ENCODE assay signal across 12 cellular contexts in the genomic region with DNA sequence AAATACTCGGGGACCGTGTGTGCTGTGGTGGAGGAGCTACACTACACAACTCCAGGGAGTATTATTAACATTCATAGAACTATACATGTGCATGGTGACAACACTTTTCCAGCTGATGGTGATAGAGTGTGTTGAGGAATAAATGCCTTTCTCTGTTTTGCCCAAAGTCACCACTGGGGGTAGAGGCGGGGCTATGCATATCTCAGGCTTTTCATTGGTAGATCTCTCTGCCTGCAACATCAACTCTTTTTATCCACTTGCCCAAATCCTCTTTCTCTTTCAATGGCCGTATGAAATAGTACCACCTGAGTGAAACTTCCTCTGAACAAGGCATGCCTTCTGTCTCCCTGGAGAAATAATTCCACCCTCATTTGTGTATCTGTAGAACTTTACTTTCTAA.
DNase-seq lines count a peak whose midpoint lies in the region; ATAC-seq, FAIRE-seq and TF ChIP-seq lines count a peak whose summit lies in the region.
"Had no signal": no experiment of that assay in that cellular context is flagged by ENCODE, and none has a peak within 500 bp of the region (broad histone marks: within the 10 kb centered on the region; RNA-seq: fewer than 3 reads in every experiment).

No MANE protein-coding gene starts in this region.

- H3K9me3 ChIP-seq in SK-N-SH, result no peaks in the 10 kb centered on the region

- no peaks in the 10 kb centered on the region for H3K36me3 ChIP-seq in SK-N-SH (replicated peaks in 1 of 2; ENCODE audit: control insufficient read depth in 1 of 2, insufficient read depth in 2 of 2, low read length in 1 of 2)

- 88% methylated on average over 4 of the region's 4 CpGs for WGBS in SK-N-SH (ENCODE audit: low lambda C conversion rate)

- no peak overlapping the region for H3K27ac Mint-ChIP-seq in T-cell

- no peaks in the 10 kb centered on the region for H3K36me3 Mint-ChIP-seq in T-cell

- H3K9me2 ChIP-seq in SK-N-SH, result no peaks in the 10 kb centered on the region

- peaks cover 0 to 5% (median 0%) of the 10 kb centered on the region in 3 donors for H3K9me3 Mint-ChIP-seq in T-cell

- no peak for TF ChIP-seq RAD21 in SK-N-SH (IDR thresholded peaks at IDR 0.05; ENCODE audit: low read length)

- H4K20me1 ChIP-seq in SK-N-SH (ENCODE audit: insufficient read depth), result no peaks in the 10 kb centered on the region

- no peak overlapping the region for H3K4me3 Mint-ChIP-seq in T-cell

- H3K27me3 Mint-ChIP-seq in T-cell, result peaks cover 0 to 13% of the 10 kb centered on the region in 2 donors

- no peaks in the 10 kb centered on the region for H3K27me3 ChIP-seq in SK-N-SH (ENCODE audit: insufficient read depth)

- peaks cover 0 to 3% of the 10 kb centered on the region in 2 experiments; a peak in 2 of 4 replicates for H3K4me1 ChIP-seq in SK-N-SH (ENCODE audit: control insufficient read depth in 1 of 2, insufficient read depth in 2 of 2, low read depth in 1 of 2, low read length in 1 of 2)

- H3K79me2 ChIP-seq in SK-N-SH (ENCODE audit: insufficient read depth), result no peaks in the 10 kb centered on the region

- POLR2A ChIA-PET in SK-N-SH (lab: Yijun Ruan, JAX), result no interaction called here
- POLR2A ChIA-PET in T-cell (lab: Charles Lee), result no interaction called here

- DNase-seq in SK-N-SH (no peak), pons (ENCODE audit: low spot score) (peak; percentile 46), GM19239 (ENCODE audit: insufficient read length, low spot score) (no peak), middle frontal gyrus (ENCODE audit: extremely low spot score, low spot score) (no peak), T-cell (no peak)
- DNase-seq: islet precursor cell; stimulated activated naive CD8-positive, alpha-beta T cell treated with anti-CD3 and anti-CD28 coated beads, Interleukin-15, Interleukin-2, amounts not matched to agents 100 U/mL and 50 U/mL, for 24 hours; T-helper 2 cell had no signal

- peak; percentile 29; the same call in 1 of the 2 replicates for TF ChIP-seq CTCF in SK-N-SH (IDR thresholded peaks at IDR 0.05)

- H3K4me3 ChIP-seq in SK-N-SH (ENCODE audit: low read depth in 2 of 2, low read length in 1 of 2), result no peak overlapping the region

- CTCF ChIA-PET in SK-N-SH (lab: Yijun Ruan, JAX), result interaction anchor here (1.2 kb wide), 1 partner anchor 12 kb away, joined by 3 read pairs; no protein-coding TSS in a partner anchor
- CTCF ChIA-PET in T-cell (lab: Charles Lee), result no interaction called here

- no peak overlapping the region for H3K27ac ChIP-seq in SK-N-SH (ENCODE audit: low read depth in 2 of 2, low read length in 1 of 2)

- H3K9ac ChIP-seq in SK-N-SH, result no peak overlapping the region

- H3K4me1 Mint-ChIP-seq in T-cell, result no peaks in the 10 kb centered on the region

- FAIRE-seq in GM19239 (lab: Jason Lieb, UNC), result no peak
- FAIRE-seq: astrocyte, endothelial cell of umbilical vein had no signal

- H2AFZ ChIP-seq in SK-N-SH (ENCODE audit: low read depth), result no peak overlapping the region

- no peak overlapping the region for H3K4me2 ChIP-seq in SK-N-SH

- ATAC-seq in GM18867 (IDR thresholded peaks at IDR 0.05; ENCODE audit: unreplicated experiment), result peak; percentile 80
- peak; percentile 54 for ATAC-seq in HG02885 (IDR thresholded peaks at IDR 0.05; ENCODE audit: poor library complexity, unreplicated experiment)
- ATAC-seq in T-cell (replicated peaks in 1 of 4), result no peak
- ATAC-seq: stimulated activated naive CD8-positive, alpha-beta T cell treated with anti-CD3 and anti-CD28 coated beads, Interleukin-15, Interleukin-2, amounts not matched to agents 100 U/mL and 50 U/mL, for 24 hours had no signal

- no peak for TF ChIP-seq EP300 in SK-N-SH (IDR thresholded peaks at IDR 0.05; ENCODE audit: borderline replicate concordance in 1 of 2, low read depth in 1 of 2, low read length in 1 of 2)

- H3F3A ChIP-seq in SK-N-SH (replicated peaks; ENCODE audit: insufficient read depth), result no peaks in the 10 kb centered on the region

TF ChIP-seq in SK-N-SH, 30 proteins besides CTCF, POLR2A, EP300 and RAD21:
- TF ChIP-seq POLR2AphosphoS5 (IDR thresholded peaks at IDR 0.05; ENCODE audit: low read depth, low read length) (no peak), YY1 (IDR thresholded peaks at IDR 0.05; ENCODE audit: low read depth) (no peak), FOXM1 (IDR thresholded peaks at IDR 0.05; ENCODE audit: low read depth) (no peak), FOXJ3 (CRISPR knock-in tag; IDR thresholded peaks at IDR 0.05) (no peak), CHD2 (IDR thresholded peaks at IDR 0.05; ENCODE audit: low read length, partially characterized antibody) (no peak), NFIC (IDR thresholded peaks at IDR 0.05; ENCODE audit: borderline replicate concordance) (no peak), NRF1 (IDR thresholded peaks at IDR 0.05; ENCODE audit: low read depth, low read length) (no peak), TCF12 (IDR thresholded peaks at IDR 0.05) (no peak), GABPA (IDR thresholded peaks at IDR 0.05; ENCODE audit: low read depth) (no peak)
- TF ChIP-seq, protein P1, sequence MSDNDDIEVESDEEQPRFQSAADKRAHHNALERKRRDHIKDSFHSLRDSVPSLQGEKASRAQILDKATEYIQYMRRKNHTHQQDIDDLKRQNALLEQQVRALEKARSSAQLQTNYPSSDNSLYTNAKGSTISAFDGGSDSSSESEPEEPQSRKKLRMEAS (IDR thresholded peaks at IDR 0.05; ENCODE audit: low read depth), result no peak
- TF ChIP-seq, protein P2, sequence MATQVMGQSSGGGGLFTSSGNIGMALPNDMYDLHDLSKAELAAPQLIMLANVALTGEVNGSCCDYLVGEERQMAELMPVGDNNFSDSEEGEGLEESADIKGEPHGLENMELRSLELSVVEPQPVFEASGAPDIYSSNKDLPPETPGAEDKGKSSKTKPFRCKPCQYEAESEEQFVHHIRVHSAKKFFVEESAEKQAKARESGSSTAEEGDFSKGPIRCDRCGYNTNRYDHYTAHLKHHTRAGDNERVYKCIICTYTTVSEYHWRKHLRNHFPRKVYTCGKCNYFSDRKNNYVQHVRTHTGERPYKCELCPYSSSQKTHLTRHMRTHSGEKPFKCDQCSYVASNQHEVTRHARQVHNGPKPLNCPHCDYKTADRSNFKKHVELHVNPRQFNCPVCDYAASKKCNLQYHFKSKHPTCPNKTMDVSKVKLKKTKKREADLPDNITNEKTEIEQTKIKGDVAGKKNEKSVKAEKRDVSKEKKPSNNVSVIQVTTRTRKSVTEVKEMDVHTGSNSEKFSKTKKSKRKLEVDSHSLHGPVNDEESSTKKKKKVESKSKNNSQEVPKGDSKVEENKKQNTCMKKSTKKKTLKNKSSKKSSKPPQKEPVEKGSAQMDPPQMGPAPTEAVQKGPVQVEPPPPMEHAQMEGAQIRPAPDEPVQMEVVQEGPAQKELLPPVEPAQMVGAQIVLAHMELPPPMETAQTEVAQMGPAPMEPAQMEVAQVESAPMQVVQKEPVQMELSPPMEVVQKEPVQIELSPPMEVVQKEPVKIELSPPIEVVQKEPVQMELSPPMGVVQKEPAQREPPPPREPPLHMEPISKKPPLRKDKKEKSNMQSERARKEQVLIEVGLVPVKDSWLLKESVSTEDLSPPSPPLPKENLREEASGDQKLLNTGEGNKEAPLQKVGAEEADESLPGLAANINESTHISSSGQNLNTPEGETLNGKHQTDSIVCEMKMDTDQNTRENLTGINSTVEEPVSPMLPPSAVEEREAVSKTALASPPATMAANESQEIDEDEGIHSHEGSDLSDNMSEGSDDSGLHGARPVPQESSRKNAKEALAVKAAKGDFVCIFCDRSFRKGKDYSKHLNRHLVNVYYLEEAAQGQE (IDR thresholded peaks at IDR 0.05; ENCODE audit: low read depth, low read length), result no peak

Comparison
In these comparisons a context has a peak if more than half of its experiments do, and no peak if none do; other contexts are left out.
1. ATAC-seq: peak in GM18867 (single experiment) and HG02885 (single experiment); none in T-cell (0 of 4).